In the genomic region with DNA sequence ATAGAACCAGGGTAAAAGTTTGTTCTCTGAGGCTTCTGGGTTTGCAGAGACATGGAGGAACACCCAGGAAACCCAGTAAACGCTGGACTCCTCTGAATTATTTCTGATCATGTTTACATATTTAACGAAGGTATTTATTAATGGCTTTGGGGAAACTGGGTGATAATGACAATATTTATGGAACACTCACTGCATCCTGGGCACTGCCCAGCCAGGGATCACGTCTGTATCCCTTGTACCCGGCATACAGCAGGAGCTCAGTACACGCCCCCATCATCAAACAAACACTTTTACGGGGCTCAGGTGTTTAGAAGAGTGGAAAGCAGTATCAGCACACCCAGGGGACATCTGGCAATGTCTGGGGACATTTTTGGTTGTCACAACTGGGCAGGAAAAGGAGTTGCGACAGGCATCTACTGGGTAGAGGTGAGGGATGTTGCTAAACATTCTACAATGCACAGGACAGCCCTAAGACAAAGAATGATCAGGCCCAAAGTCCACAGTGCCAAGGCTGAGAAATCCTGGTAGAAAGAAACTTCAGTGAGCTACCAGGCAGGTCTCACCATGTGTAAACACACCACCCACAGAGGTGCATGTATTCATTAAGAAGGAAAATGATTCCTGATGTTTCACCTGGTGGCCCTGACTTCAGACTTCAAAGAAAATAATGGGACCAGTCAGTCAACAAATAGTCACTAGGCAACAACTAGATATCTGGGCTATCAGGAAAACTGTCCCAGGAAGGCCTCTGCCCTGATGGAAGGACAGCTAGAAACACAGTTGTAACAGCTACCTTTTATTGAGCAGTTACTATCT, we compare ENCODE assay signal across 8 cellular contexts. TPM values are rescaled to one million over a fixed set of nuclear protein-coding genes. Genes with fewer than 3 reads are reported as not detected.
DNase-seq lines count a peak whose midpoint lies in the region; ATAC-seq and TF ChIP-seq lines count a peak whose summit lies in the region.

No MANE protein-coding gene starts in this region.

- DNase-seq in NCI-H69 (lab: John Stamatoyannopoulos, UW) (peak; percentile 91), epithelial cell of esophagus (ENCODE audit: low read depth) (peak; percentile 57), prostate gland (ENCODE audit: low spot score) (peak; percentile 78), ovary (no peak), T-helper 1 cell (no peak)

- intact Hi-C loops in prostate gland (cut with DNase I) = no loop called here
- intact Hi-C loops in ovary (cut with DNase I) = no loop called here

- H3K4me3 ChIP-seq in epithelial cell of esophagus (ENCODE audit: low read length) (no peak overlapping the region), prostate gland (no peak overlapping the region), ovary (no peak overlapping the region)

- H3K27ac ChIP-seq in prostate gland (peak overlapping the region; percentile 91 to 96), ovary (peak overlapping the region in 1 of 2 donors; percentile 4)

- H3K4me1 ChIP-seq in ES-I3 (ENCODE audit: insufficient read depth, low read length) (peaks cover 48% of the 10 kb centered on the region), prostate gland (replicated peaks) (peaks cover 45% of the 10 kb centered on the region), ovary (ENCODE audit: insufficient read depth) (peaks cover 28% of the 10 kb centered on the region)

- ATAC-seq in HG03139 (IDR thresholded peaks at IDR 0.05; ENCODE audit: unreplicated experiment) (no peak), GM19035 (IDR thresholded peaks at IDR 0.05; ENCODE audit: unreplicated experiment) (no peak)

- WGBS in prostate gland = 35% methylated on average over 7 of the region's 7 CpGs
- 86 to 91% (median 89%) methylated on average over 7 of the region's 7 CpGs for WGBS in ovary, 3 donors

- no peaks in the 10 kb centered on the region for H3K9me3 ChIP-seq in ES-I3 (ENCODE audit: control insufficient read depth, insufficient read depth, low read length)
- H3K9me3 ChIP-seq in prostate gland = no peaks in the 10 kb centered on the region
- no peaks in the 10 kb centered on the region for H3K9me3 ChIP-seq in ovary

- TF ChIP-seq POLR2A in prostate gland (IDR thresholded peaks at IDR 0.05) (peak; percentile 21), ovary (IDR thresholded peaks at IDR 0.05) (no peak)

- H3K9ac ChIP-seq in ES-I3 (ENCODE audit: low read depth, low read length) = peak overlapping the region; percentile 15; the same call in 1 of the 2 replicates

- no peaks in the 10 kb centered on the region for H3K36me3 ChIP-seq in ES-I3 (ENCODE audit: insufficient read depth, low read length)
- no peaks in the 10 kb centered on the region for H3K36me3 ChIP-seq in prostate gland
- no peaks in the 10 kb centered on the region for H3K36me3 ChIP-seq in ovary

- TF ChIP-seq CTCF in epithelial cell of esophagus (IDR thresholded peaks at IDR 0.05; ENCODE audit: insufficient read depth, low read depth, low read length, missing control alignments) = no peak
- TF ChIP-seq CTCF in prostate gland (IDR thresholded peaks at IDR 0.05) = no peak
- no peak for TF ChIP-seq CTCF in ovary (IDR thresholded peaks at IDR 0.05)

- H3K27me3 ChIP-seq in prostate gland (replicated peaks; ENCODE audit: insufficient read depth) (no peaks in the 10 kb centered on the region), ovary (no peaks in the 10 kb centered on the region)

- no peak for TF ChIP-seq EP300 in ovary (IDR thresholded peaks at IDR 0.05)

RNA-seq across cellular contexts. Expression of gene ZMYND8, which starts 35.3 kb away (rescaled TPM):
- 10 to 100 TPM; 19.9 to 70.9 TPM for total RNA-seq in prostate gland
- 10 to 100 TPM; 20.3 to 40.7 (median 31.2) TPM for total RNA-seq in ovary
- 10 to 100 TPM in 1 of 2 donors, 1 to 10 TPM in 1; 8.3 to 23.5 TPM for polyA plus RNA-seq in ovary

Comparison
In these comparisons a context has a peak if more than half of its experiments do, and no peak if none do; other contexts are left out.
1. DNase-seq: peak in NCI-H69 (single experiment), epithelial cell of esophagus (single experiment) and prostate gland (single experiment); none in ovary (0 of 5) and T-helper 1 cell (0 of 5).